Comparison of ENCODE assay signal across 30 cellular contexts in the genomic region with DNA sequence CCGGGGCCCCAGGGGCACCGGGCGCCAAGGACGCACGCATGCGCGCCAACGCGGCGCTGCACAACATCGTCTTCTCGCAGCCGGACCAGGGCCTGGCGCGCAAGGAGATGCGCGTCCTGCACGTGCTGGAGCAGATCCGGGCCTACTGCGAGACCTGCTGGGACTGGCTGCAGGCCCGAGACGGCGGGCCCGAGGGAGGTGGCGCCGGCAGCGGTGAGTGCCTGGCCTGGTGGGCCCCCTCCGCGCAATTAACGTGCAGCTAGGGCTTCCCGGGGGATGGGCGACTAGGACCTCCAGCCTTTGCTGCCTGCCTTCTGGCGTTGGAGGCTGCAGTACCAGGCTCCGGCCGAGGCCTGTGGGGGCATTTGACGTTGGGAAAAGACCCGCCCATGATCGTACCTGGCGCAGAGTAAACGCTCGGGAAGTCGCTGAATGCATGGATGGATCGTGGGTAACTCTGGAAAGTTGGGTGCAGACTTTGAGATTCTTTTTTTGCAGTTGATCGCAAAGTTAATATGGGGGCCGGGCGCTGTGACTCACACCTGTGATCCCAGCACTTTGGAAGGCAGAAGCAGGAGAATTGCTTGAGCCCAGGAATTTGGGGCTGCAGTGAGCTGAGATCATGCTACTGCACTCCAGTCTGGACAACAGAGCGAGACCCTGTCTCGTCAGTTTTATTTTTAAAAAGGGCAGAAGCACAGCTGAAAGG. TPM values are rescaled to one million over a fixed set of nuclear protein-coding genes. Genes with fewer than 3 reads are reported as not detected.
DNase-seq lines count a peak whose midpoint lies in the region; ATAC-seq and TF ChIP-seq lines count a peak whose summit lies in the region.
"Had no signal": no experiment of that assay in that cellular context is flagged by ENCODE, and none has a peak within 500 bp of the region (broad histone marks: within the 10 kb centered on the region; RNA-seq: fewer than 3 reads in every experiment).

No MANE protein-coding gene starts in this region.

- no peak for ATAC-seq in GM21529 (IDR thresholded peaks at IDR 0.05; ENCODE audit: unreplicated experiment)
- ATAC-seq: body of pancreas; stimulated activated memory B cell treated with anti-CD40 and anti-IgM and Interleukin-4, amounts not matched to agents 10 μg/mL and 1 μg/mL and 100 μg/mL, for 72 hours; T-helper 17 cell had no signal

- 73 to 85% methylated on average over 44 to 48 of the region's 48 CpGs for WGBS in endodermal cell (ENCODE audit: insufficient coverage in 1 of 2, insufficient read length in 1 of 2), 2 experiments
- WGBS in hepatocyte (ENCODE audit: low lambda C conversion rate, missing lambda C conversion rate) = 40% methylated on average over 35 of the region's 48 CpGs

- H3K27me3 ChIP-seq in endodermal cell (ENCODE audit: control insufficient read depth, insufficient read depth, low read length, poor library complexity, severe bottlenecking) = peaks cover 46% of the 10 kb centered on the region
- peaks cover 50% of the 10 kb centered on the region for H3K27me3 ChIP-seq in hepatocyte

- H3K27ac ChIP-seq in endodermal cell (ENCODE audit: low read depth, low read length) (no peak overlapping the region), hepatocyte (no peak overlapping the region)
- H3K27ac ChIP-seq: adrenal gland, body of pancreas, parathyroid adenoma, sigmoid colon had no signal

- H4K20me1 ChIP-seq in hepatocyte (ENCODE audit: insufficient read depth, poor library complexity, severe bottlenecking) = no peaks in the 10 kb centered on the region

- no peak overlapping the region for H3K4me3 Mint-ChIP-seq in endodermal cell
- no peak overlapping the region for H3K4me3 Mint-ChIP-seq in progenitor cell of endocrine pancreas (ENCODE audit: low read depth)
- no peak overlapping the region for H3K4me3 Mint-ChIP-seq in glutamatergic neuron (ENCODE audit: unreplicated experiment)
- H3K4me3 Mint-ChIP-seq: CD4-positive, alpha-beta memory T cell; nephron; stimulated activated memory B cell treated with anti-CD40 and anti-IgM and Interleukin-4, amounts not matched to agents 10 μg/mL and 1 μg/mL and 100 μg/mL, for 72 hours; T-helper 17 cell had no signal

- H3K27me3 Mint-ChIP-seq in endodermal cell (ENCODE audit: insufficient read depth) (peaks cover 64% of the 10 kb centered on the region), progenitor cell of endocrine pancreas (peaks cover 37% of the 10 kb centered on the region), glutamatergic neuron (ENCODE audit: unreplicated experiment) (peaks cover 8% of the 10 kb centered on the region)

- no peaks in the 10 kb centered on the region for H3K4me1 ChIP-seq in endodermal cell (ENCODE audit: control insufficient read depth, insufficient read depth, low read length)
- no peaks in the 10 kb centered on the region for H3K4me1 ChIP-seq in hepatocyte (ENCODE audit: insufficient read depth)
- H3K4me1 ChIP-seq: adrenal gland had no signal

- no peak overlapping the region for H3K4me2 ChIP-seq in hepatocyte
- H3K4me2 ChIP-seq: SK-N-SH had no signal

- H3K4me1 Mint-ChIP-seq in endodermal cell (no peaks in the 10 kb centered on the region), progenitor cell of endocrine pancreas (ENCODE audit: low read depth) (no peaks in the 10 kb centered on the region), glutamatergic neuron (ENCODE audit: low read depth, unreplicated experiment) (peaks cover 5% of the 10 kb centered on the region)
- H3K4me1 Mint-ChIP-seq: nephron had no signal

- H3K9ac ChIP-seq in endodermal cell (ENCODE audit: extremely low read depth, low read length, poor library complexity, severe bottlenecking) = no peak overlapping the region
- H3K9ac ChIP-seq: parathyroid adenoma, SK-N-SH had no signal

- H3K27ac Mint-ChIP-seq in endodermal cell (no peak overlapping the region), progenitor cell of endocrine pancreas (no peak overlapping the region), glutamatergic neuron (ENCODE audit: unreplicated experiment) (no peak overlapping the region)
- H3K27ac Mint-ChIP-seq: CD4-positive, alpha-beta memory T cell; nephron; stimulated activated memory B cell treated with anti-CD40 and anti-IgM and Interleukin-4, amounts not matched to agents 10 μg/mL and 1 μg/mL and 100 μg/mL, for 72 hours; T-helper 17 cell had no signal

- H3K4me3 ChIP-seq in endodermal cell (ENCODE audit: low read length) (no peak overlapping the region), hepatocyte (no peak overlapping the region)
- H3K4me3 ChIP-seq: adrenal gland, body of pancreas, lung, sigmoid colon had no signal

- H3K36me3 Mint-ChIP-seq in endodermal cell (ENCODE audit: low read depth) (no peaks in the 10 kb centered on the region), progenitor cell of endocrine pancreas (ENCODE audit: insufficient read depth) (peaks cover 2% of the 10 kb centered on the region), glutamatergic neuron (ENCODE audit: unreplicated experiment) (no peaks in the 10 kb centered on the region)
- H3K36me3 Mint-ChIP-seq: CD4-positive, alpha-beta memory T cell had no signal

- no peak overlapping the region for H2AFZ ChIP-seq in hepatocyte
- H2AFZ ChIP-seq: parathyroid adenoma had no signal

- no peaks in the 10 kb centered on the region for H3K36me3 ChIP-seq in endodermal cell (ENCODE audit: control insufficient read depth, insufficient read depth, low read length)
- H3K36me3 ChIP-seq in hepatocyte (replicated peaks; ENCODE audit: insufficient read depth, low read depth) = no peaks in the 10 kb centered on the region
- H3K36me3 ChIP-seq: adrenal gland had no signal

- no peaks in the 10 kb centered on the region for H3K9me2 ChIP-seq in hepatocyte (replicated peaks; ENCODE audit: insufficient read depth)
- H3K9me2 ChIP-seq: SK-N-SH had no signal

- no peaks in the 10 kb centered on the region for H3K9me3 Mint-ChIP-seq in endodermal cell
- no peaks in the 10 kb centered on the region for H3K9me3 Mint-ChIP-seq in progenitor cell of endocrine pancreas (ENCODE audit: low read depth)
- H3K9me3 Mint-ChIP-seq in glutamatergic neuron (ENCODE audit: unreplicated experiment) = peaks cover 11% of the 10 kb centered on the region
- H3K9me3 Mint-ChIP-seq: nephron; stimulated activated memory B cell treated with anti-CD40 and anti-IgM and Interleukin-4, amounts not matched to agents 10 μg/mL and 1 μg/mL and 100 μg/mL, for 72 hours had no signal

- DNase-seq in D341Med (ENCODE audit: low spot score) = peak; percentile 58
- DNase-seq in HT-29 (ENCODE audit: low spot score) = peak; percentile 23
- peak; percentile 87 for DNase-seq in endodermal cell
- DNase-seq in progenitor cell of endocrine pancreas (ENCODE audit: low spot score, unreplicated experiment) = no peak
- DNase-seq in hepatocyte (ENCODE audit: low spot score) = no peak
- no peak for DNase-seq in glutamatergic neuron
- DNase-seq: activated CD8-positive, alpha-beta memory T cell treated with anti-CD3 and anti-CD28 coated beads for 24 hours; activated naive CD4-positive, alpha-beta T cell treated with Interleukin-2 at 50 U/mL for 16 hours; activated T-cell treated with anti-CD3 and anti-CD28 coated beads, Interleukin-2, amount 50 U/mL, for 1 hour; adrenal gland; body of pancreas; CD4-positive, alpha-beta memory T cell; cerebellar nuclear complex; DMS 273 treated with DMSO at 0.1 percent for 48 hours; erythroblast; NCI-H1105 treated with DMSO at 0.1 percent for 48 hours; NCI-H2029 treated with DMSO at 0.1 percent for 48 hours; NCI-H2227 treated with DMSO at 0.1 percent for 48 hours; NCI-H69; sigmoid colon; SK-N-SH; stimulated activated CD4-positive, alpha-beta T cell treated with anti-CD3 and anti-CD28 coated beads, Interleukin-4, amount 100 ng/mL, for 24 hours; T-helper 17 cell had no signal

- peak; percentile 57 for TF ChIP-seq CTCF in endodermal cell (conservative IDR thresholded peaks at IDR 0.05)
- peak; percentile 30 for TF ChIP-seq CTCF in progenitor cell of endocrine pancreas (IDR thresholded peaks at IDR 0.05; ENCODE audit: unreplicated experiment)
- no peak for TF ChIP-seq CTCF in hepatocyte (IDR thresholded peaks at IDR 0.05; ENCODE audit: poor library complexity)
- no peak for TF ChIP-seq CTCF in glutamatergic neuron (IDR thresholded peaks at IDR 0.05; ENCODE audit: partially characterized antibody, unreplicated experiment)

- H3K9me3 ChIP-seq in endodermal cell (ENCODE audit: control insufficient read depth, low read length) (no peaks in the 10 kb centered on the region), hepatocyte (ENCODE audit: low read depth) (no peaks in the 10 kb centered on the region)
- H3K9me3 ChIP-seq: adrenal gland, body of pancreas, sigmoid colon, SK-N-SH had no signal

- H3K79me2 ChIP-seq in hepatocyte = no peaks in the 10 kb centered on the region
- H3K79me2 ChIP-seq: parathyroid adenoma had no signal

RNA-seq across cellular contexts. Expression of a gene that starts 7.3 kb away (rescaled TPM):
- 0.16 and 0.43 TPM in 2 replicates for total RNA-seq in HT-29 (2014; rRNA removed; shearing (Covaris generic))
- under 1 TPM; 0.38 to 0.57 TPM for total RNA-seq in endodermal cell
- polyA plus RNA-seq in endodermal cell (2013, experiment 1 of 2) = 23.2 TPM
- polyA plus RNA-seq in endodermal cell (2013, experiment 2 of 2) = 22.1 TPM
- 5.2 and 5.8 TPM in 2 replicates for total RNA-seq in progenitor cell of endocrine pancreas
- 0.24 and 1.2 TPM in 2 replicates for total RNA-seq in hepatocyte
- polyA plus RNA-seq in hepatocyte = 0.36 and 0.40 TPM in 2 replicates
- total RNA-seq in glutamatergic neuron (ENCODE audit: unreplicated experiment) = 371 TPM
- total RNA-seq: CD4-positive, alpha-beta memory T cell; kidney epithelial cell; RPMI7951 had no signal
- polyA plus RNA-seq: CD4-positive, alpha-beta memory T cell had no signal

RNA-seq across cellular contexts. Expression of a gene that starts 19.0 kb away (rescaled TPM):
- 2,135 and 2,483 TPM in 2 replicates for total RNA-seq in HT-29 (2014; rRNA removed; shearing (Covaris generic))
- 1,000 to 10,000 TPM; 1,298 to 1,321 TPM for total RNA-seq in endodermal cell
- 2,005 TPM for polyA plus RNA-seq in endodermal cell (2013, experiment 1 of 2)
- 1,939 TPM for polyA plus RNA-seq in endodermal cell (2013, experiment 2 of 2)
- 917 and 938 TPM in 2 replicates for total RNA-seq in progenitor cell of endocrine pancreas
- total RNA-seq in hepatocyte = 1,556 and 1,885 TPM in 2 replicates
- polyA plus RNA-seq in hepatocyte = 938 and 950 TPM in 2 replicates
- total RNA-seq in glutamatergic neuron (ENCODE audit: unreplicated experiment) = 603 TPM

RNA-seq across cellular contexts. Expression of a gene that starts 21.8 kb away (rescaled TPM):
- 56.0 and 72.9 TPM in 2 replicates for total RNA-seq in HT-29 (2014; rRNA removed; shearing (Covaris generic))
- total RNA-seq in endodermal cell (10 to 100 TPM; 40.0 to 51.1 TPM), progenitor cell of endocrine pancreas (31.3 and 36.0 TPM in 2 replicates), hepatocyte (36.3 and 36.4 TPM in 2 replicates), glutamatergic neuron (ENCODE audit: unreplicated experiment) (29.2 TPM)
- polyA plus RNA-seq in endodermal cell (2013, experiment 1 of 2) = 29.8 TPM
- 25.4 TPM for polyA plus RNA-seq in endodermal cell (2013, experiment 2 of 2)
- polyA plus RNA-seq in hepatocyte = 43.6 and 65.0 TPM in 2 replicates

RNA-seq across cellular contexts. Expression of a gene that starts 33.0 kb away (rescaled TPM):
- 0.99 and 2.1 TPM in 2 replicates for total RNA-seq in HT-29 (2014; rRNA removed; shearing (Covaris generic))
- 10 to 100 TPM; 25.2 to 31.6 TPM for total RNA-seq in endodermal cell
- 15.2 TPM for polyA plus RNA-seq in endodermal cell (2013, experiment 1 of 2)
- polyA plus RNA-seq in endodermal cell (2013, experiment 2 of 2) = 12.1 TPM
- 32.9 and 37.7 TPM in 2 replicates for total RNA-seq in progenitor cell of endocrine pancreas
- 2.8 and 7.7 TPM in 2 replicates for total RNA-seq in hepatocyte
- 9.6 and 16.2 TPM in 2 replicates for polyA plus RNA-seq in hepatocyte
- 21.2 TPM for total RNA-seq in glutamatergic neuron (ENCODE audit: unreplicated experiment)
- polyA plus RNA-seq: CD4-positive, alpha-beta memory T cell had no signal

RNA-seq across cellular contexts. Expression of a gene that starts 33.8 kb away (rescaled TPM):
- 23.1 and 26.6 TPM in 2 replicates for total RNA-seq in HT-29 (2014; rRNA removed; shearing (Covaris generic))
- total RNA-seq in endodermal cell = 10 to 100 TPM; 24.7 to 49.4 TPM
- polyA plus RNA-seq in endodermal cell (2013, experiment 1 of 2) = 13.9 TPM
- 13.0 TPM for polyA plus RNA-seq in endodermal cell (2013, experiment 2 of 2)
- 16.0 and 16.6 TPM in 2 replicates for total RNA-seq in progenitor cell of endocrine pancreas
- 80.8 and 88.9 TPM in 2 replicates for total RNA-seq in hepatocyte
- polyA plus RNA-seq in hepatocyte = 179 and 218 TPM in 2 replicates
- 21.5 TPM for total RNA-seq in glutamatergic neuron (ENCODE audit: unreplicated experiment)

Comparison
In these comparisons a context has a peak if more than half of its experiments do, and no peak if none do; other contexts are left out.
1. DNase-seq: peak in D341Med (single experiment), HT-29 (single experiment) and endodermal cell (single experiment); none in progenitor cell of endocrine pancreas (single experiment), hepatocyte (single experiment) and glutamatergic neuron (single experiment).
2. CTCF ChIP-seq: peak in endodermal cell (single experiment) and progenitor cell of endocrine pancreas (single experiment); none in hepatocyte (single experiment) and glutamatergic neuron (single experiment).
3. RNA of a gene that starts 7.3 kb away (total RNA-seq): 371 TPM in glutamatergic neuron (single experiment); 5.2 to 5.8 TPM in progenitor cell of endocrine pancreas, 0.24 to 1.2 TPM in hepatocyte, 0.38 to 0.57 TPM in endodermal cell and 0.16 to 0.43 TPM in HT-29; every median in the first group is over 10 times any median in the second.